Comparison of ENCODE assay signal across 1 cellular context in the genomic region with DNA sequence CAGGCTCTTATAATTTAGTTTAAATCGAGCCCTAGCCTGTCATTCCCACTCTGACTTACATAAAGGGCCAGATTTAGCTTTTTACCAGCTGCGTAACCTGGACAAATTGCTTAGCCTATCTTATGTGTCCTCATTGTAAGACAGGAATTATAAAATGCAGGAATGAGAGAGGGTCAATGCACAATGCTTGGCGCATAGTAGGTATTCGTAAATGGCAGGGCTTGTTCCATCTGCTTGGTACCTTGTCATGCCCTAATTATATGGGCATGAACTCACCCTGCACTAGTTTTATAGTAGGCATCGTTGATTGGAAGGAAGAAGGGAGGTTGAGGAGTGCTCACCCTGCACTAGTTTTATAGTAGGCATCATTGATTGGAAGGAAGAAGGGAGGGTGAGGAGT.
TF ChIP-seq lines count a peak whose summit lies in the region.

No MANE protein-coding gene starts in this region.

TF ChIP-seq in SK-N-SH treated with all-trans-retinoic acid at 6 μM for 48 hours, 23 proteins besides CTCF, POLR2A, EP300 and RAD21 (continued from another document):
- no peak for TF ChIP-seq POU6F1 (CRISPR knock-in tag; IDR thresholded peaks at IDR 0.05; ENCODE audit: borderline replicate concordance, low read depth)
- TF ChIP-seq ZFP3 (CRISPR knock-in tag; IDR thresholded peaks at IDR 0.05) = no peak
- TF ChIP-seq CSRNP3 (CRISPR knock-in tag; IDR thresholded peaks at IDR 0.05) = no peak
- TF ChIP-seq, protein P1, sequence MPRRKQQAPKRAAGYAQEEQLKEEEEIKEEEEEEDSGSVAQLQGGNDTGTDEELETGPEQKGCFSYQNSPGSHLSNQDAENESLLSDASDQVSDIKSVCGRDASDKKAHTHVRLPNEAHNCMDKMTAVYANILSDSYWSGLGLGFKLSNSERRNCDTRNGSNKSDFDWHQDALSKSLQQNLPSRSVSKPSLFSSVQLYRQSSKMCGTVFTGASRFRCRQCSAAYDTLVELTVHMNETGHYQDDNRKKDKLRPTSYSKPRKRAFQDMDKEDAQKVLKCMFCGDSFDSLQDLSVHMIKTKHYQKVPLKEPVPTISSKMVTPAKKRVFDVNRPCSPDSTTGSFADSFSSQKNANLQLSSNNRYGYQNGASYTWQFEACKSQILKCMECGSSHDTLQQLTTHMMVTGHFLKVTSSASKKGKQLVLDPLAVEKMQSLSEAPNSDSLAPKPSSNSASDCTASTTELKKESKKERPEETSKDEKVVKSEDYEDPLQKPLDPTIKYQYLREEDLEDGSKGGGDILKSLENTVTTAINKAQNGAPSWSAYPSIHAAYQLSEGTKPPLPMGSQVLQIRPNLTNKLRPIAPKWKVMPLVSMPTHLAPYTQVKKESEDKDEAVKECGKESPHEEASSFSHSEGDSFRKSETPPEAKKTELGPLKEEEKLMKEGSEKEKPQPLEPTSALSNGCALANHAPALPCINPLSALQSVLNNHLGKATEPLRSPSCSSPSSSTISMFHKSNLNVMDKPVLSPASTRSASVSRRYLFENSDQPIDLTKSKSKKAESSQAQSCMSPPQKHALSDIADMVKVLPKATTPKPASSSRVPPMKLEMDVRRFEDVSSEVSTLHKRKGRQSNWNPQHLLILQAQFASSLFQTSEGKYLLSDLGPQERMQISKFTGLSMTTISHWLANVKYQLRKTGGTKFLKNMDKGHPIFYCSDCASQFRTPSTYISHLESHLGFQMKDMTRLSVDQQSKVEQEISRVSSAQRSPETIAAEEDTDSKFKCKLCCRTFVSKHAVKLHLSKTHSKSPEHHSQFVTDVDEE (CRISPR knock-in tag; IDR thresholded peaks at IDR 0.05) = no peak
- TF ChIP-seq ESRRG (CRISPR knock-in tag; IDR thresholded peaks at IDR 0.05) = no peak
- no peak for TF ChIP-seq ZC3H10 (CRISPR knock-in tag; IDR thresholded peaks at IDR 0.05)
